In the genomic region with DNA sequence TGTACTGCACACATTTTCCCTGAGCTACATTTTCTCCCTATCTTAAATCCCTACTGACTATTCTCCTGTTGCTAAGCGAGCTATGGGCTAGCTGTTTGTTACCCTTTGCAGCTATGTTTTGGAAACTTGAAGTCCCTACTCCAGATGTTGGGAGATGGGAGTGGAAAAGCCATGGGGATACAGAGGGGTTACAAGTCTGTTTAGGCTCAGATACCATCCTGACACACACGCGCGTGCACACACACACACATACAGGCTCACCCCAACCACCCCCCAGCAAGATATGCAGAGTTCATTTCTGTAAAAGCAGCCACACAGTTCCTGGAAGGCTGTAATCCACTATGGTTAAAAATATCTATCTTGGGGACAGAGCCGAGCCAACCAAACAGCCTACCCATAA, we compare ENCODE assay signal across 12 cellular contexts. TPM values are rescaled to one million over a fixed set of nuclear protein-coding genes. Genes with fewer than 3 reads are reported as not detected.
DNase-seq lines count a peak whose midpoint lies in the region; ATAC-seq and TF ChIP-seq lines count a peak whose summit lies in the region.
"Had no signal": no experiment of that assay in that cellular context is flagged by ENCODE, and none has a peak within 500 bp of the region (broad histone marks: within the 10 kb centered on the region; RNA-seq: fewer than 3 reads in every experiment).

No MANE protein-coding gene starts in this region.

- POLR2A ChIA-PET in PC-3 (lab: Charles Lee; ENCODE audit: unreplicated experiment) (no interaction called here), RWPE1 (lab: Yijun Ruan, JAX; ENCODE audit: low non-redundant PET) (no interaction called here)

- TF ChIP-seq POLR2A in esophagus muscularis mucosa (IDR thresholded peaks at IDR 0.05; ENCODE audit: low read depth) = no peak

- DNase-seq in PC-3 (no peak), esophagus muscularis mucosa (ENCODE audit: extremely low spot score) (no peak), mesothelial cell of epicardium (ENCODE audit: low spot score in 2 of 2, unreplicated experiment in 2 of 2) (no peak), NCI-H345 (lab: John Stamatoyannopoulos, UW) (no peak), RWPE1 (ENCODE audit: low spot score) (no peak), T-helper 2 cell (no peak)
- no peak for DNase-seq in stimulated activated CD4-positive, alpha-beta T cell treated with anti-CD3 and anti-CD28 coated beads, Interleukin-4, amount 100 ng/mL, for 1 hour
- DNase-seq: activated CD4-positive, alpha-beta T cell treated with anti-CD3 and anti-CD28 coated beads, Interleukin-2, amount 50 U/mL, for 48 hours; EL; NCI-H1048; stimulated activated CD4-positive, alpha-beta T cell treated with anti-CD3 and anti-CD28 coated beads, Interleukin-4, amount 100 ng/mL, for 4 hours had no signal

- peak overlapping the region; percentile 97 for H3K27ac Mint-ChIP-seq in mesothelial cell of epicardium

- H3K27me3 Mint-ChIP-seq in mesothelial cell of epicardium (ENCODE audit: low read depth) = no peaks in the 10 kb centered on the region

- no peak overlapping the region for H3K4me3 ChIP-seq in PC-3 (ENCODE audit: low read length)
- H3K4me3 ChIP-seq in esophagus muscularis mucosa = no peak overlapping the region
- H3K4me3 ChIP-seq in thymus (ENCODE audit: low read length) = no peak overlapping the region

- CTCF ChIA-PET in PC-3 (lab: Charles Lee) = interaction anchor here (2.0 kb wide), 1 partner anchor 16 kb away, joined by 10 read pairs; a partner anchor contains a TSS
- CTCF ChIA-PET in RWPE1 (lab: Yijun Ruan, JAX) = no interaction called here

- H3K4me2 ChIP-seq in PC-3 (ENCODE audit: low read length) = peak overlapping the region; percentile 61

- intact Hi-C loops in PC-3 (cut with micrococcal nuclease) (no loop called here), esophagus muscularis mucosa (cut with DNase I) (no loop called here)

- H3K9ac ChIP-seq in PC-3 (ENCODE audit: low read length) = peak overlapping the region; percentile 48; the same call in 1 of the 2 replicates

- H3K27me3 ChIP-seq in PC-3 (ENCODE audit: low read length) = no peaks in the 10 kb centered on the region
- H3K27me3 ChIP-seq in esophagus muscularis mucosa = no peaks in the 10 kb centered on the region
- no peaks in the 10 kb centered on the region for H3K27me3 ChIP-seq in thymus (ENCODE audit: control insufficient read depth, insufficient read depth)

- H2AFZ ChIP-seq in PC-3 (ENCODE audit: low read length) = no peak overlapping the region

- H3K36me3 Mint-ChIP-seq in mesothelial cell of epicardium = peaks cover 20% of the 10 kb centered on the region

- H3F3A ChIP-seq in PC-3 (ENCODE audit: low read length, unreplicated experiment) = peaks cover 6% of the 10 kb centered on the region

- no peak overlapping the region for H3K4me3 Mint-ChIP-seq in mesothelial cell of epicardium

- H3K36me3 ChIP-seq in PC-3 (ENCODE audit: low read depth, low read length) (peaks cover 2% of the 10 kb centered on the region; the same call in 1 of the 2 replicates), esophagus muscularis mucosa (peaks cover 2 to 27% (median 18%) of the 10 kb centered on the region in 4 donors), thymus (ENCODE audit: control insufficient read depth, insufficient read depth) (peaks cover 10% of the 10 kb centered on the region)

- H3K9me3 Mint-ChIP-seq in mesothelial cell of epicardium = no peaks in the 10 kb centered on the region

- H3K4me1 Mint-ChIP-seq in mesothelial cell of epicardium = peaks cover 20% of the 10 kb centered on the region

- no peak for ATAC-seq in PC-3

- no peak for TF ChIP-seq EP300 in esophagus muscularis mucosa (IDR thresholded peaks at IDR 0.05)

- no TSS peak for BruUV-seq in PC-3 (replicated peaks; lab: Mats Ljungman, UMichigan)

- H3K4me1 ChIP-seq in PC-3 (ENCODE audit: insufficient read depth, low read length) (peaks cover 22% of the 10 kb centered on the region), esophagus muscularis mucosa (peaks cover 34 to 50% (median 45%) of the 10 kb centered on the region in 4 donors), thymus (ENCODE audit: control insufficient read depth, insufficient read depth, low read length) (no peaks in the 10 kb centered on the region)

- H3K27ac ChIP-seq in PC-3 (ENCODE audit: low read length) = peak overlapping the region; percentile 90
- H3K27ac ChIP-seq in esophagus muscularis mucosa (replicated peaks in 1 of 4) = peak overlapping the region; percentile 82 to 87 (median 84)
- H3K27ac ChIP-seq in thymus (ENCODE audit: low read depth) = peak overlapping the region; percentile 46
- H3K27ac ChIP-seq in RWPE1 = no peak overlapping the region

- no peak for TF ChIP-seq CTCF in PC-3 (conservative IDR thresholded peaks at IDR 0.05; ENCODE audit: low read depth, low read length)
- TF ChIP-seq CTCF in esophagus muscularis mucosa (IDR thresholded peaks at IDR 0.05) = no peak
- no peak for TF ChIP-seq CTCF in mesothelial cell of epicardium (IDR thresholded peaks at IDR 0.05; ENCODE audit: unreplicated experiment)
- TF ChIP-seq CTCF in RWPE1 (conservative IDR thresholded peaks at IDR 0.05; ENCODE audit: low read depth) = no peak

- no peaks in the 10 kb centered on the region for H4K20me1 ChIP-seq in PC-3 (ENCODE audit: low read length)

- H3K79me2 ChIP-seq in PC-3 (ENCODE audit: low read length) = no peaks in the 10 kb centered on the region

- 54% methylated on average over 5 of the region's 5 CpGs for WGBS in esophagus muscularis mucosa
- 96% methylated on average over 5 of the region's 5 CpGs for WGBS in thymus

- no peaks in the 10 kb centered on the region for H3K9me3 ChIP-seq in PC-3 (ENCODE audit: low read length)
- H3K9me3 ChIP-seq in esophagus muscularis mucosa = no peaks in the 10 kb centered on the region
- no peaks in the 10 kb centered on the region for H3K9me3 ChIP-seq in thymus (ENCODE audit: control insufficient read depth)

- H3K9me2 ChIP-seq in PC-3 (replicated peaks; ENCODE audit: low read length) = no peaks in the 10 kb centered on the region

RNA-seq across cellular contexts. Expression of a gene that starts 15.8 kb away (rescaled TPM):
- 244 and 322 TPM in 2 replicates for total RNA-seq in PC-3 (2014; rRNA removed)
- 100 to 1,000 TPM; 204 to 266 (median 235) TPM for total RNA-seq in esophagus muscularis mucosa
- total RNA-seq in mesothelial cell of epicardium = 356 to 359 TPM (median 356 TPM) in 3 replicates
- polyA plus RNA-seq in thymus = 335 TPM

RNA-seq across cellular contexts. Expression of a gene that starts 33.9 kb away (rescaled TPM):
- total RNA-seq in PC-3 (2014; rRNA removed) (7.9 and 14.2 TPM in 2 replicates), esophagus muscularis mucosa (10 to 100 TPM; 23.5 to 43.6 (median 37.1) TPM), mesothelial cell of epicardium (35.4 to 38.6 TPM (median 36.3 TPM) in 3 replicates)
- polyA plus RNA-seq in thymus = 15.8 TPM
